22 cellular contexts compared by ENCODE assay signal in genomic region chr5:103442756-103443155, GRCh38.
"Had no signal": no experiment of that assay in that cellular context is flagged by ENCODE, and none has a peak within 500 bp of the region (broad histone marks: within the 10 kb centered on the region; RNA-seq: fewer than 3 reads in every experiment).

No MANE protein-coding gene starts in this region.

- H3K36me3 ChIP-seq: MG63 had no signal

- DNase-seq: IMR-90; Karpas-422; KG1; MG63; NCI-H1092; NCI-H1105 treated with DMSO at 0.1 percent for 48 hours; NCI-H1417 treated with DMSO at 0.1 percent for 48 hours; NCI-H146; NCI-H1694 treated with DMSO at 0.1 percent for 48 hours; NCI-H1930; NCI-H2081; NCI-H2107; NCI-H2171 treated with DMSO at 0.1 percent for 48 hours; NCI-H345; NCI-H446 treated with DMSO at 0.1 percent for 48 hours; NCI-H510A treated with DMSO at 0.1 percent for 48 hours; NCI-H526; NK-92 treated with Interleukin-12 subunit alpha and Interleukin-12 subunit beta, amount 100 ng/mL, for 24 hours; PC-3; SHP77 had no signal

- H3K4me3 ChIP-seq: MG63 had no signal

- H3K27me3 ChIP-seq: MG63 had no signal

- H3K27ac ChIP-seq: RWPE1 had no signal

- FAIRE-seq: HepG2 had no signal
